In genomic region chr1:202240956-202241355, GRCh38 we compare ENCODE assay signal across 17 cellular contexts. TPM values are rescaled to one million over a fixed set of nuclear protein-coding genes. Genes with fewer than 3 reads are reported as not detected.
A peak's percentile ranks its signal among the peaks of the same experiment; 100 is the strongest.
DNase-seq lines count a peak whose midpoint lies in the region; ATAC-seq and TF ChIP-seq lines count a peak whose summit lies in the region.
"Had no signal": no experiment of that assay in that cellular context is flagged by ENCODE, and none has a peak within 500 bp of the region (broad histone marks: within the 10 kb centered on the region; RNA-seq: fewer than 3 reads in every experiment).

No MANE protein-coding gene starts in this region.

- peaks cover 0 to 3% (median 0%) of the 10 kb centered on the region in 11 experiments; a peak in 1 of 22 replicates for H4K20me1 ChIP-seq in BLaER1 treated with 17β-estradiol and CSF1 and Interleukin-3, amounts not matched to agents 10 nM and 100 nM
- no peaks in the 10 kb centered on the region for H4K20me1 ChIP-seq in PC-3 (ENCODE audit: low read length)
- no peaks in the 10 kb centered on the region for H4K20me1 ChIP-seq in mammary epithelial cell (ENCODE audit: insufficient read depth, low read length)
- H4K20me1 ChIP-seq in osteoblast (ENCODE audit: insufficient read depth, low read length) = no peaks in the 10 kb centered on the region

- no peaks in the 10 kb centered on the region for H3F3A ChIP-seq in PC-3 (ENCODE audit: low read length, unreplicated experiment)

- TF ChIP-seq POLR2A in erythroblast (IDR thresholded peaks at IDR 0.05; ENCODE audit: low read length) = no peak

- no peak for ATAC-seq in PC-3

- peak overlapping the region; percentile 70 to 97 (median 93) for H3K4me2 ChIP-seq in BLaER1 treated with 17β-estradiol and CSF1 and Interleukin-3, amounts not matched to agents 10 nM and 100 nM
- peak overlapping the region; percentile 50 for H3K4me2 ChIP-seq in PC-3 (ENCODE audit: low read length)
- peak overlapping the region; percentile 62 for H3K4me2 ChIP-seq in mammary epithelial cell (ENCODE audit: insufficient read depth, low read depth, low read length)
- H3K4me2 ChIP-seq in osteoblast (ENCODE audit: insufficient read depth, low read length) = no peak overlapping the region
- H3K4me2 ChIP-seq: KMS-11 had no signal

- DNase-seq in PC-3 (no peak), mammary epithelial cell (no peak), osteoblast (ENCODE audit: insufficient read length, low spot score, missing footprints) (peak; percentile 17), erythroblast (lab: John Stamatoyannopoulos, UW) (no peak), ACHN (no peak), HT-29 (ENCODE audit: low spot score) (no peak)
- DNase-seq in stimulated activated CD4-positive, alpha-beta T cell treated with anti-CD3 and anti-CD28 coated beads, Interleukin-4, amount 100 ng/mL, for 4 hours = no peak
- DNase-seq: CD4-positive, alpha-beta memory T cell; HFFc6; NCI-H1105 treated with DMSO at 0.1 percent for 48 hours; NCI-H1694 treated with DMSO at 0.1 percent for 48 hours; NCI-H226; NCI-H524 treated with DMSO at 0.1 percent for 48 hours; SIG-M5 had no signal

- no peaks in the 10 kb centered on the region for H3K9me3 ChIP-seq in BLaER1 treated with 17β-estradiol and CSF1 and Interleukin-3, amounts not matched to agents 10 nM and 100 nM (replicated peaks in 1 of 11)
- no peaks in the 10 kb centered on the region for H3K9me3 ChIP-seq in PC-3 (ENCODE audit: low read length)
- H3K9me3 ChIP-seq in mammary epithelial cell (replicated peaks; ENCODE audit: insufficient read depth, low read length) = no peaks in the 10 kb centered on the region
- H3K9me3 ChIP-seq in osteoblast (ENCODE audit: low read depth, low read length) = no peaks in the 10 kb centered on the region

- in situ Hi-C loops in mammary epithelial cell (cut with MboI; ENCODE audit: low sequenced_read_pairs in 2 of 2) (no loop called here), ACHN (cut with HindIII; ENCODE audit: low pct_ligation_motif_present, low pct_unique_long_range_greater_than_20kb, low sequenced_read_pairs) (no loop called here)

- BruUV-seq in PC-3 (replicated peaks; lab: Mats Ljungman, UMichigan) = no TSS peak
- no TSS peak for BruUV-seq in mammary epithelial cell (replicated peaks; lab: Mats Ljungman, UMichigan)

- no peaks in the 10 kb centered on the region for H3K79me2 ChIP-seq in PC-3 (ENCODE audit: low read length)
- H3K79me2 ChIP-seq in mammary epithelial cell (ENCODE audit: insufficient read depth, low read length) = no peaks in the 10 kb centered on the region
- H3K79me2 ChIP-seq in osteoblast (ENCODE audit: insufficient read depth, low read length) = no peaks in the 10 kb centered on the region

- H3K4me1 ChIP-seq in BLaER1 treated with 17β-estradiol and CSF1 and Interleukin-3, amounts not matched to agents 10 nM and 100 nM = peaks cover 30 to 95% (median 88%) of the 10 kb centered on the region in 10 experiments
- H3K4me1 ChIP-seq in PC-3 (ENCODE audit: insufficient read depth, low read length) (peaks cover 18% of the 10 kb centered on the region), mammary epithelial cell (ENCODE audit: insufficient read depth, low read length) (peaks cover 31% of the 10 kb centered on the region), osteoblast (ENCODE audit: insufficient read depth, low read length) (peaks cover 7% of the 10 kb centered on the region)

- TF ChIP-seq CTCF in PC-3 (conservative IDR thresholded peaks at IDR 0.05; ENCODE audit: low read depth, low read length) (no peak), mammary epithelial cell (conservative IDR thresholded peaks at IDR 0.05 in 1 of 2, IDR thresholded peaks at IDR 0.05 in 1 of 2; ENCODE audit: extremely low read depth in 1 of 2, insufficient read depth in 1 of 2, low read depth in 1 of 2, low read length in 2 of 2) (no peak), osteoblast (IDR thresholded peaks at IDR 0.05; ENCODE audit: extremely low read depth, low read depth, low read length) (no peak)

- peak overlapping the region in 6 of 10 experiments; percentile 4 to 55 (median 15); a peak in 4 of 20 replicates for H3K4me3 ChIP-seq in BLaER1 treated with 17β-estradiol and CSF1 and Interleukin-3, amounts not matched to agents 10 nM and 100 nM
- H3K4me3 ChIP-seq in PC-3 (ENCODE audit: low read length) (no peak overlapping the region), mammary epithelial cell (replicated peaks in 1 of 3; ENCODE audit: insufficient read depth in 1 of 3, low read depth in 2 of 3, low read length in 3 of 3) (no peak overlapping the region), osteoblast (ENCODE audit: insufficient read depth, low read length) (no peak overlapping the region)

- CTCF ChIA-PET in PC-3 (lab: Charles Lee) = no interaction called here
- CTCF ChIA-PET in mammary epithelial cell (lab: Charles Lee; ENCODE audit: low non-redundant PET) = no interaction called here

- peaks cover 0 to 7% (median 0%) of the 10 kb centered on the region in 11 experiments; a peak in 3 of 22 replicates for H3K36me3 ChIP-seq in BLaER1 treated with 17β-estradiol and CSF1 and Interleukin-3, amounts not matched to agents 10 nM and 100 nM
- H3K36me3 ChIP-seq in PC-3 (ENCODE audit: low read depth, low read length) = no peaks in the 10 kb centered on the region
- no peaks in the 10 kb centered on the region for H3K36me3 ChIP-seq in mammary epithelial cell (ENCODE audit: insufficient read depth, low read length)
- no peaks in the 10 kb centered on the region for H3K36me3 ChIP-seq in osteoblast (ENCODE audit: insufficient read depth, low read length)

- WGBS in mammary epithelial cell (ENCODE audit: low coverage, missing lambda C conversion rate) = 74% methylated on average over 4 of the region's 4 CpGs

- no peaks in the 10 kb centered on the region for H3K27me3 ChIP-seq in BLaER1 treated with 17β-estradiol and CSF1 and Interleukin-3, amounts not matched to agents 10 nM and 100 nM
- no peaks in the 10 kb centered on the region for H3K27me3 ChIP-seq in PC-3 (ENCODE audit: low read length)
- no peaks in the 10 kb centered on the region for H3K27me3 ChIP-seq in mammary epithelial cell (ENCODE audit: insufficient read depth, low read length)
- H3K27me3 ChIP-seq in osteoblast (ENCODE audit: insufficient read depth, low read length) = peaks cover 28% of the 10 kb centered on the region

- no peak overlapping the region for H2AFZ ChIP-seq in PC-3 (ENCODE audit: low read length)
- H2AFZ ChIP-seq in mammary epithelial cell (ENCODE audit: low read depth, low read length) = peak overlapping the region; percentile 16
- no peak overlapping the region for H2AFZ ChIP-seq in osteoblast (ENCODE audit: low read length)

- intact Hi-C loops in PC-3 (cut with micrococcal nuclease) = no loop called here
- intact Hi-C loops in mammary epithelial cell (cut with micrococcal nuclease) = no loop called here

- H3K27ac ChIP-seq in BLaER1 treated with 17β-estradiol and CSF1 and Interleukin-3, amounts not matched to agents 10 nM and 100 nM = peak overlapping the region in 9 of 11 experiments; percentile 40 to 94 (median 74); a peak in 17 of 22 replicates
- H3K27ac ChIP-seq in PC-3 (ENCODE audit: low read length) (no peak overlapping the region), mammary epithelial cell (ENCODE audit: insufficient read depth, low read depth, low read length) (no peak overlapping the region), osteoblast (ENCODE audit: low read depth, low read length) (no peak overlapping the region)
- H3K27ac ChIP-seq: KMS-11 had no signal

- POLR2A ChIA-PET in PC-3 (lab: Charles Lee; ENCODE audit: unreplicated experiment) = no interaction called here

- dilution Hi-C loops in mammary epithelial cell (cut with HindIII; ENCODE audit: low sequenced_read_pairs) = no loop called here

- H3K9me2 ChIP-seq in PC-3 (replicated peaks; ENCODE audit: low read length) = no peaks in the 10 kb centered on the region

- H3K9ac ChIP-seq in BLaER1 treated with 17β-estradiol and CSF1 and Interleukin-3, amounts not matched to agents 10 nM and 100 nM = peak overlapping the region in 9 of 11 experiments; percentile 21 to 65 (median 54); a peak in 11 of 22 replicates
- H3K9ac ChIP-seq in PC-3 (ENCODE audit: low read length) = no peak overlapping the region
- no peak overlapping the region for H3K9ac ChIP-seq in mammary epithelial cell (ENCODE audit: insufficient read depth, low read length)
- H3K9ac ChIP-seq: KMS-11 had no signal

RNA-seq across cellular contexts. Expression of gene LGR6, which starts 47.4 kb away (rescaled TPM):
- 0.23 and 0.26 TPM in 2 replicates for total RNA-seq in PC-3 (2014; rRNA removed)
- total RNA-seq in mammary epithelial cell = under 1 TPM; 0.45 to 0.50 TPM
- 0.15 TPM for polyA plus RNA-seq in mammary epithelial cell
- polyA minus RNA-seq in mammary epithelial cell = not detected
- not detected in 2 replicates for total RNA-seq in osteoblast
- total RNA-seq in HT-29 (2014; rRNA removed; shearing (Covaris generic)) = 0.18 and 0.42 TPM in 2 replicates
- total RNA-seq: H4, HFFc6 had no signal

Comparison
In these comparisons a context has a peak if more than half of its experiments do, and no peak if none do; other contexts are left out.
1. H3K27ac ChIP-seq: peak in BLaER1 treated with 17β-estradiol and CSF1 and Interleukin-3, amounts not matched to agents 10 nM and 100 nM (9 of 11); none in PC-3 (single experiment), mammary epithelial cell (single experiment) and osteoblast (single experiment).
2. H3K4me3 ChIP-seq: peak in BLaER1 treated with 17β-estradiol and CSF1 and Interleukin-3, amounts not matched to agents 10 nM and 100 nM (6 of 10); none in PC-3 (single experiment), mammary epithelial cell (0 of 3) and osteoblast (single experiment).
3. H3K9ac ChIP-seq: peak in BLaER1 treated with 17β-estradiol and CSF1 and Interleukin-3, amounts not matched to agents 10 nM and 100 nM (9 of 11); none in PC-3 (single experiment) and mammary epithelial cell (single experiment).